Comparison of ENCODE assay signal across 1 cellular context in the genomic region with DNA sequence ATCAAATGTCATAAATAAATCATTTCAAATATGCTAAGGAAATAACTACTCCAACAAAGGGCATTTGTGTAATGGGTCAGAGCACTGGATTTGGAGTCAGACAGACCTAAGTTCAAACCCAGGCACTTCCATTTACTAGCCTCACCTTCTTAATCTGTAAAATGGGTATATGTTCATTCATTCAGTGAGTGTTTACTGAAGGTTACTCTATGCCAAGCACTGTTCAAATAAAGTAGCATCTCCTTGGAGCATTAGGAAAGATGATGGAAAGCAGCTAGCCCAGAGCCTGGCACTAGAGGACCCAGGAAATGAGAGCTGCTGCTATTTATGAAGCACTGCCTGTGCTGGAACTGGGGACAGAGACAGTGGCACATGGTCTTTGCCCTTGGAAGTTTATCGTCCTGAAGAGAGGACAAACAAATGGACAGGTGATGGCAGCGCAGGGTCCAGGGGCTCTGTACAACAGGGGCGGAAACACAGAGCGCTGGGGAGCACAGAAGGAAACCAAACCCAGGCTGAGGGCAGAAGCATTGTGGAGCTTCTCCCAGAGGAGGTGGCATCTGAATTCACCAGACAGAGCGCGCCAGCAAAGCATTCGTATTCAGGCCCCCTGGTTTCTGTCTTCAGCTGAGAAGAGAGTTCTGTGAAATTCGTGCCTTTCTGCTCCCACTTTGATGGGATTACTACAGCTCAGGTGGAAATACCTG.
TF ChIP-seq lines count a peak whose summit lies in the region.

No MANE protein-coding gene starts in this region.

TF ChIP-seq in HepG2, 621 proteins besides CTCF, POLR2A, EP300 and RAD21 (continued from another document and continues in another):
- TF ChIP-seq GPBP1L1 (CRISPR knock-in tag; IDR thresholded peaks at IDR 0.05) (no peak), NR2F6 (IDR thresholded peaks at IDR 0.05) (no peak), NR2F6 (CRISPR knock-in tag; IDR thresholded peaks at IDR 0.05) (0 out of 2 replicates have a peak, but pooled peaks have one; percentile 33), CC2D1A (CRISPR knock-in tag; IDR thresholded peaks at IDR 0.05) (no peak), ZNF646 (CRISPR knock-in tag; IDR thresholded peaks at IDR 0.05) (no peak), SRSF9 (IDR thresholded peaks at IDR 0.05; ENCODE audit: borderline replicate concordance, insufficient read depth, low read depth, low read length, poor library complexity, severe bottlenecking) (no peak), ZNF543 (CRISPR knock-in tag; IDR thresholded peaks at IDR 0.05) (no peak), ZNF549 (CRISPR knock-in tag; IDR thresholded peaks at IDR 0.05) (0 out of 2 replicates have a peak, but pooled peaks have one; percentile 56), PATZ1 (CRISPR knock-in tag; IDR thresholded peaks at IDR 0.05) (peak; percentile 50; the same call in 1 of the 2 replicates), KMT2B (CRISPR knock-in tag; IDR thresholded peaks at IDR 0.05) (0 out of 2 replicates have a peak, but pooled peaks have one; percentile 13), ZNF614 (CRISPR knock-in tag; IDR thresholded peaks at IDR 0.05; ENCODE audit: borderline replicate concordance) (no peak), PRDM15 (CRISPR knock-in tag; IDR thresholded peaks at IDR 0.05) (no peak), ZNF460 (CRISPR knock-in tag; IDR thresholded peaks at IDR 0.05; ENCODE audit: borderline replicate concordance) (no peak), PITX1 (CRISPR knock-in tag; IDR thresholded peaks at IDR 0.05) (0 out of 2 replicates have a peak, but pooled peaks have one; percentile 19), ZNF18 (CRISPR knock-in tag; IDR thresholded peaks at IDR 0.05; ENCODE audit: insufficient replicate concordance) (no peak), ZFP1 (CRISPR knock-in tag; IDR thresholded peaks at IDR 0.05) (no peak), ZNF205 (CRISPR knock-in tag; IDR thresholded peaks at IDR 0.05) (peak; percentile 60; the same call in 1 of the 2 replicates), TBL1XR1 (IDR thresholded peaks at IDR 0.05; ENCODE audit: borderline replicate concordance, low read length, partially characterized antibody) (no peak), RFX5 (IDR thresholded peaks at IDR 0.05; ENCODE audit: low read depth, low read length) (no peak), ZNF737 (CRISPR knock-in tag; IDR thresholded peaks at IDR 0.05; ENCODE audit: borderline replicate concordance) (no peak), HNRNPL (IDR thresholded peaks at IDR 0.05; ENCODE audit: low read depth, low read length) (no peak), HDAC6 (IDR thresholded peaks at IDR 0.05; ENCODE audit: low read depth, low read length) (no peak), ZNF563 (CRISPR knock-in tag; IDR thresholded peaks at IDR 0.05) (no peak), BRD4 (CRISPR knock-in tag; IDR thresholded peaks at IDR 0.05) (no peak), ZNF292 (CRISPR knock-in tag; IDR thresholded peaks at IDR 0.05; ENCODE audit: borderline replicate concordance, low read depth) (peak; percentile 93; the same call in 1 of the 2 replicates), NCOA1 (CRISPR knock-in tag; IDR thresholded peaks at IDR 0.05) (0 out of 2 replicates have a peak, but pooled peaks have one; percentile 51), SMYD3 (CRISPR knock-in tag; IDR thresholded peaks at IDR 0.05) (no peak), RNF2 (conservative IDR thresholded peaks at IDR 0.05; ENCODE audit: low read depth) (no peak)
- TF ChIP-seq, protein P1, sequence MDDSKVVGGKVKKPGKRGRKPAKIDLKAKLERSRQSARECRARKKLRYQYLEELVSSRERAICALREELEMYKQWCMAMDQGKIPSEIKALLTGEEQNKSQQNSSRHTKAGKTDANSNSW (CRISPR knock-in tag; IDR thresholded peaks at IDR 0.05; ENCODE audit: borderline replicate concordance), result no peak
- TF ChIP-seq, protein P2, sequence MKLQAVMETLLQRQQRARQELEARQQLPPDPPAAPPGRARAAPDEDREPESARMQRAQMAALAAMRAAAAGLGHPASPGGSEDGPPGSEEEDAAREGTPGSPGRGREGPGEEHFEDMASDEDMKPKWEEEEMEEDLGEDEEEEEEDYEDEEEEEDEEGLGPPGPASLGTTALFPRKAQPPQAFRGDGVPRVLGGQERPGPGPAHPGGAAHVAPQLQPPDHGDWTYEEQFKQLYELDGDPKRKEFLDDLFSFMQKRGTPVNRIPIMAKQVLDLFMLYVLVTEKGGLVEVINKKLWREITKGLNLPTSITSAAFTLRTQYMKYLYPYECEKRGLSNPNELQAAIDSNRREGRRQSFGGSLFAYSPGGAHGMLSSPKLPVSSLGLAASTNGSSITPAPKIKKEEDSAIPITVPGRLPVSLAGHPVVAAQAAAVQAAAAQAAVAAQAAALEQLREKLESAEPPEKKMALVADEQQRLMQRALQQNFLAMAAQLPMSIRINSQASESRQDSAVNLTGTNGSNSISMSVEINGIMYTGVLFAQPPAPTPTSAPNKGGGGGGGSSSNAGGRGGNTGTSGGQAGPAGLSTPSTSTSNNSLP (IDR thresholded peaks at IDR 0.05; ENCODE audit: low read depth, low read length), result no peak
- TF ChIP-seq, protein P3, sequence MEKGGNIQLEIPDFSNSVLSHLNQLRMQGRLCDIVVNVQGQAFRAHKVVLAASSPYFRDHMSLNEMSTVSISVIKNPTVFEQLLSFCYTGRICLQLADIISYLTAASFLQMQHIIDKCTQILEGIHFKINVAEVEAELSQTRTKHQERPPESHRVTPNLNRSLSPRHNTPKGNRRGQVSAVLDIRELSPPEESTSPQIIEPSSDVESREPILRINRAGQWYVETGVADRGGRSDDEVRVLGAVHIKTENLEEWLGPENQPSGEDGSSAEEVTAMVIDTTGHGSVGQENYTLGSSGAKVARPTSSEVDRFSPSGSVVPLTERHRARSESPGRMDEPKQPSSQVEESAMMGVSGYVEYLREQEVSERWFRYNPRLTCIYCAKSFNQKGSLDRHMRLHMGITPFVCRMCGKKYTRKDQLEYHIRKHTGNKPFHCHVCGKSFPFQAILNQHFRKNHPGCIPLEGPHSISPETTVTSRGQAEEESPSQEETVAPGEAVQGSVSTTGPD (CRISPR knock-in tag; IDR thresholded peaks at IDR 0.05), result 0 out of 2 replicates have a peak, but pooled peaks have one; percentile 41
- TF ChIP-seq, protein P4, sequence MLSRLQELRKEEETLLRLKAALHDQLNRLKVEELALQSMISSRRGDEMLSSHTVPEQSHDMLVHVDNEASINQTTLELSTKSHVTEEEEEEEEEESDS (CRISPR knock-in tag; IDR thresholded peaks at IDR 0.05; ENCODE audit: borderline replicate concordance), result no peak
- TF ChIP-seq, protein P5, sequence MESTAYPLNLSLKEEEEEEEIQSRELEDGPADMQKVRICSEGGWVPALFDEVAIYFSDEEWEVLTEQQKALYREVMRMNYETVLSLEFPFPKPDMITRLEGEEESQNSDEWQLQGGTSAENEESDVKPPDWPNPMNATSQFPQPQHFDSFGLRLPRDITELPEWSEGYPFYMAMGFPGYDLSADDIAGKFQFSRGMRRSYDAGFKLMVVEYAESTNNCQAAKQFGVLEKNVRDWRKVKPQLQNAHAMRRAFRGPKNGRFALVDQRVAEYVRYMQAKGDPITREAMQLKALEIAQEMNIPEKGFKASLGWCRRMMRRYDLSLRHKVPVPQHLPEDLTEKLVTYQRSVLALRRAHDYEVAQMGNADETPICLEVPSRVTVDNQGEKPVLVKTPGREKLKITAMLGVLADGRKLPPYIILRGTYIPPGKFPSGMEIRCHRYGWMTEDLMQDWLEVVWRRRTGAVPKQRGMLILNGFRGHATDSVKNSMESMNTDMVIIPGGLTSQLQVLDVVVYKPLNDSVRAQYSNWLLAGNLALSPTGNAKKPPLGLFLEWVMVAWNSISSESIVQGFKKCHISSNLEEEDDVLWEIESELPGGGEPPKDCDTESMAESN (CRISPR knock-in tag; conservative IDR thresholded peaks at IDR 0.05), result no peak
